ENCODE assay signal across 25 cellular contexts in genomic region chr11:12071574-12071973, GRCh38.
"Had no signal": no experiment of that assay in that cellular context is flagged by ENCODE, and none has a peak within 500 bp of the region (broad histone marks: within the 10 kb centered on the region; RNA-seq: fewer than 3 reads in every experiment).

No MANE protein-coding gene starts in this region.

- H3K9me3 ChIP-seq: breast epithelium, colonic mucosa, esophagus squamous epithelium, gastroesophageal sphincter, left lung, thoracic aorta had no signal

- H3K4me1 ChIP-seq: breast epithelium had no signal

- H3K4me1 Mint-ChIP-seq: stimulated activated naive B cell treated with anti-CD40 and anti-IgM and Interleukin-4, amounts not matched to agents 10 μg/mL and 1 μg/mL and 100 μg/mL, for 72 hours had no signal

- H3K4me3 Mint-ChIP-seq: activated CD4-positive, alpha-beta memory T cell treated with anti-CD3 and anti-CD28 coated beads, Interleukin-2, amount 10 ng/mL, durations not matched to agents 7 days and 5 days; activated naive CD4-positive, alpha-beta T cell treated with anti-CD3 and anti-CD28 coated beads for 36 hours; activated naive CD8-positive, alpha-beta T cell treated with anti-CD3 and anti-CD28 coated beads, Interleukin-2, amount 10 ng/mL, durations not matched to agents 7 days and 5 days; activated T-cell treated with anti-CD3 and anti-CD28 coated beads, Interleukin-2, amount 50 U/mL, for 72 hours; central memory CD8-positive, alpha-beta T cell; natural killer cell treated with Interleukin-12 subunit alpha and Interleukin-12 subunit beta and Interleukin-15 and Interleukin-18, amount 100 ng/mL, for 72 hours; stimulated activated naive B cell treated with anti-CD40 and anti-IgM and Interleukin-4, amounts not matched to agents 10 μg/mL and 1 μg/mL and 100 μg/mL, for 72 hours; T-helper 1 cell treated with Interleukin-12 subunit alpha and Interleukin-12 subunit beta and Interleukin-4 antibody, amounts not matched to agents 30 μg/mL and 1 μg/mL, for 36 hours had no signal

- H3K36me3 ChIP-seq: breast epithelium, colonic mucosa, esophagus squamous epithelium, gastroesophageal sphincter, left lung, thoracic aorta had no signal

- H3K27me3 Mint-ChIP-seq: central memory CD8-positive, alpha-beta T cell had no signal

- ATAC-seq: activated T-cell treated with anti-CD3 and anti-CD28 coated beads, Interleukin-2, amount 50 U/mL, for 72 hours; gastroesophageal sphincter; left lung; natural killer cell treated with Interleukin-12 subunit alpha and Interleukin-12 subunit beta and Interleukin-15 and Interleukin-18, amount 100 ng/mL, for 72 hours; stimulated activated naive B cell treated with anti-CD40 and anti-IgM and Interleukin-4, amounts not matched to agents 10 μg/mL and 1 μg/mL and 100 μg/mL, for 72 hours had no signal

- DNase-seq: activated CD4-positive, alpha-beta memory T cell treated with anti-CD3 and anti-CD28 coated beads, Interleukin-2, amount 10 ng/mL, durations not matched to agents 7 days and 5 days; activated CD4-positive, alpha-beta T cell treated with anti-CD3 and anti-CD28 coated beads for 4 hours; activated CD4-positive, CD25-positive, alpha-beta regulatory T cell; activated effector memory CD4-positive, alpha-beta T cell treated with Interleukin-2 at 50 U/mL for 16 hours; activated naive CD4-positive, alpha-beta T cell treated with anti-CD3 and anti-CD28 coated beads for 36 hours; activated naive CD8-positive, alpha-beta T cell treated with anti-CD3 and anti-CD28 coated beads, Interleukin-2, amount 10 ng/mL, durations not matched to agents 7 days and 5 days; activated T-cell treated with anti-CD3 and anti-CD28 coated beads, Interleukin-2, amount 50 U/mL, for 72 hours; amniotic stem cell; colonic mucosa; dorsolateral prefrontal cortex; esophagus squamous epithelium; mammary epithelial cell; midbrain; retina; stimulated activated CD4-positive, alpha-beta T cell treated with anti-CD3 and anti-CD28 coated beads, Interleukin-2, amount 100 ng/mL, for 48 hours; stimulated activated CD8-positive, alpha-beta memory T cell treated with anti-CD3 and anti-CD28 coated beads, Interleukin-4, amount 100 ng/mL, for 48 hours; stimulated activated naive B cell treated with anti-CD40 and anti-IgM and Interleukin-4, amounts not matched to agents 10 μg/mL and 1 μg/mL and 100 μg/mL, for 72 hours had no signal

- H3K36me3 Mint-ChIP-seq: activated naive CD8-positive, alpha-beta T cell treated with anti-CD3 and anti-CD28 coated beads, Interleukin-2, amount 10 ng/mL, durations not matched to agents 7 days and 5 days; natural killer cell treated with Interleukin-12 subunit alpha and Interleukin-12 subunit beta and Interleukin-15 and Interleukin-18, amount 100 ng/mL, for 72 hours; stimulated activated naive B cell treated with anti-CD40 and anti-IgM and Interleukin-4, amounts not matched to agents 10 μg/mL and 1 μg/mL and 100 μg/mL, for 72 hours had no signal

- H3K27ac ChIP-seq: breast epithelium, colonic mucosa, dorsolateral prefrontal cortex, left lung, thoracic aorta had no signal

- H3K27ac Mint-ChIP-seq: activated CD4-positive, alpha-beta memory T cell treated with anti-CD3 and anti-CD28 coated beads, Interleukin-2, amount 10 ng/mL, durations not matched to agents 7 days and 5 days; activated naive CD4-positive, alpha-beta T cell treated with anti-CD3 and anti-CD28 coated beads for 36 hours; activated naive CD8-positive, alpha-beta T cell treated with anti-CD3 and anti-CD28 coated beads, Interleukin-2, amount 10 ng/mL, durations not matched to agents 7 days and 5 days; activated T-cell treated with anti-CD3 and anti-CD28 coated beads, Interleukin-2, amount 50 U/mL, for 72 hours; natural killer cell treated with Interleukin-12 subunit alpha and Interleukin-12 subunit beta and Interleukin-15 and Interleukin-18, amount 100 ng/mL, for 72 hours; progenitor cell of endocrine pancreas; stimulated activated naive B cell treated with anti-CD40 and anti-IgM and Interleukin-4, amounts not matched to agents 10 μg/mL and 1 μg/mL and 100 μg/mL, for 72 hours; T-helper 1 cell treated with Interleukin-12 subunit alpha and Interleukin-12 subunit beta and Interleukin-4 antibody, amounts not matched to agents 30 μg/mL and 1 μg/mL, for 36 hours had no signal

- H3K27me3 ChIP-seq: breast epithelium, colonic mucosa, dorsolateral prefrontal cortex, esophagus squamous epithelium, gastroesophageal sphincter, left lung had no signal

- H3K9me3 Mint-ChIP-seq: activated CD4-positive, alpha-beta memory T cell treated with anti-CD3 and anti-CD28 coated beads, Interleukin-2, amount 10 ng/mL, durations not matched to agents 7 days and 5 days; activated naive CD4-positive, alpha-beta T cell treated with anti-CD3 and anti-CD28 coated beads for 36 hours; activated naive CD8-positive, alpha-beta T cell treated with anti-CD3 and anti-CD28 coated beads, Interleukin-2, amount 10 ng/mL, durations not matched to agents 7 days and 5 days; activated T-cell treated with anti-CD3 and anti-CD28 coated beads, Interleukin-2, amount 50 U/mL, for 72 hours; central memory CD8-positive, alpha-beta T cell; natural killer cell treated with Interleukin-12 subunit alpha and Interleukin-12 subunit beta and Interleukin-15 and Interleukin-18, amount 100 ng/mL, for 72 hours; stimulated activated naive B cell treated with anti-CD40 and anti-IgM and Interleukin-4, amounts not matched to agents 10 μg/mL and 1 μg/mL and 100 μg/mL, for 72 hours; T-helper 1 cell treated with Interleukin-12 subunit alpha and Interleukin-12 subunit beta and Interleukin-4 antibody, amounts not matched to agents 30 μg/mL and 1 μg/mL, for 36 hours had no signal

- H3K4me3 ChIP-seq: breast epithelium, colonic mucosa, dorsolateral prefrontal cortex, esophagus squamous epithelium, gastroesophageal sphincter, left lung, thoracic aorta had no signal
